In the genomic region with DNA sequence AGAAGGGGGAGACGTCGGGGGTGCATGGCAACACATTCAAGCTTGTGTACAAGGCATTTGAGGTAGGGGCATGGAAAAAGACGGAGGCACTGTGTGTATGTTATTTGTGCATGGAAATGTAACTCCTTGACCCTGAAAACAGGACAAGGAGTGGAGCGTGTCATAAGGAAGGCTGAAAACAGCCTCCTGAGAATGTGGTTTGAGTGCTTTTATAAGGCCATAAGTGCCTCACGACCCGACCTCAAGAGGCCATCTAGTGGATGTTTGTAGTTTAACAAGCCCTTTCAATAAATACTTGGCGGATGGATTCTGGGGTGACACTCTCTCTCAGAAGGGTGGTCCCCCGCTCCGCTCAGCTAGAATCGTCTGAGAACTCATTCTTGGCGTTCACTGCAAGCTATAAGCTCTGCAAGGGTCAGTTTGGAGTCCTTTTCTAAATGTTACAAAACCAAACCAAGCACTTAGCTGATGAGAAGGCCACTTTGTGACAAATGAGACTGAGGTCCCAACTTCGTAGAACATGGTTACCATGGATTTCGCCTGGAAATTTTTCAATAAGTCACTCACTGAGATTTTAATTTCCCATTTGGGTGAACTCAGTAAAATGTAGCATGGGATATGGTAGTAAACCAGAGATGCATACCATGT, we compare ENCODE assay signal across 8 cellular contexts.
DNase-seq lines count a peak whose midpoint lies in the region; ATAC-seq and TF ChIP-seq lines count a peak whose summit lies in the region.

No MANE protein-coding gene starts in this region.

- ATAC-seq in DND-41 (ENCODE audit: insufficient read depth, low read depth) (peak; percentile 58), GM21381 (IDR thresholded peaks at IDR 0.05; ENCODE audit: unreplicated experiment) (peak; percentile 55), HG03439 (IDR thresholded peaks at IDR 0.05; ENCODE audit: unreplicated experiment) (no peak)

- peaks cover 3% of the 10 kb centered on the region for H3K27me3 ChIP-seq in DND-41 (ENCODE audit: insufficient read depth, low read length, poor library complexity)

- no peaks in the 10 kb centered on the region for H3K9me3 ChIP-seq in DND-41 (ENCODE audit: insufficient read depth, low read length, severe bottlenecking)

- DNase-seq in DND-41 (peak; percentile 15), OCI-M1 (lab: John Stamatoyannopoulos, UW) (peak; percentile 68), fibroblast of gingiva (ENCODE audit: low read depth) (peak; percentile 40), stromal cell of bone marrow (ENCODE audit: low read depth) (peak; percentile 33), inferior parietal cortex (ENCODE audit: extremely low spot score) (no peak)
- DNase-seq in effector CD4-positive, alpha-beta T cell = no peak

- TF ChIP-seq CTCF in DND-41 (IDR thresholded peaks at IDR 0.05; ENCODE audit: borderline replicate concordance, extremely low read depth, low read length, poor library complexity, severe bottlenecking) = peak; percentile 50

- H3K4me3 ChIP-seq in DND-41 (ENCODE audit: low read depth in 1 of 2, low read length in 2 of 2) = no peak overlapping the region

- H3K9ac ChIP-seq in DND-41 (ENCODE audit: low read depth, low read length) = no peak overlapping the region

- H2AFZ ChIP-seq in DND-41 (ENCODE audit: low read depth, low read length) = no peak overlapping the region

- no peaks in the 10 kb centered on the region for H3K4me1 ChIP-seq in DND-41 (ENCODE audit: insufficient read depth, low read length)

- H3K79me2 ChIP-seq in DND-41 (ENCODE audit: insufficient read depth, low read length) = no peaks in the 10 kb centered on the region

- H3K36me3 ChIP-seq in DND-41 (ENCODE audit: insufficient read depth, low read length) = no peaks in the 10 kb centered on the region

- no peaks in the 10 kb centered on the region for H4K20me1 ChIP-seq in DND-41 (ENCODE audit: insufficient read depth, low read length)

- H3K4me2 ChIP-seq in DND-41 (ENCODE audit: insufficient read depth, low read length) = no peak overlapping the region

- H3K27ac ChIP-seq in DND-41 (ENCODE audit: low read length) = no peak overlapping the region

Comparison
In these comparisons a context has a peak if more than half of its experiments do, and no peak if none do; other contexts are left out.
1. DNase-seq: peak in DND-41 (single experiment), OCI-M1 (single experiment), fibroblast of gingiva (single experiment) and stromal cell of bone marrow (single experiment); none in effector CD4-positive, alpha-beta T cell (single experiment) and inferior parietal cortex (single experiment).